In genomic region chr3:8552223-8552762, GRCh38 we compare ENCODE assay signal across 26 cellular contexts. TPM values are rescaled to one million over a fixed set of nuclear protein-coding genes. Genes with fewer than 3 reads are reported as not detected.
A peak's percentile ranks its signal among the peaks of the same experiment; 100 is the strongest.
DNase-seq lines count a peak whose midpoint lies in the region; ATAC-seq, FAIRE-seq and TF ChIP-seq lines count a peak whose summit lies in the region.
"Had no signal": no experiment of that assay in that cellular context is flagged by ENCODE, and none has a peak within 500 bp of the region (broad histone marks: within the 10 kb centered on the region; RNA-seq: fewer than 3 reads in every experiment).

No MANE protein-coding gene starts in this region.

- 1% methylated on average over 5 of the region's 5 CpGs for WGBS in K562 (ENCODE audit: insufficient coverage, low coverage, missing lambda C conversion rate)

- H3K4me1 Mint-ChIP-seq in type B pancreatic cell (ENCODE audit: unreplicated experiment), result peaks cover 19% of the 10 kb centered on the region
- H3K4me1 Mint-ChIP-seq: CD4-positive, alpha-beta memory T cell had no signal

- H3K4me1 ChIP-seq in K562 (replicated peaks in 1 of 2; ENCODE audit: control insufficient read depth in 2 of 2, insufficient read depth in 2 of 2, low read length in 2 of 2) (no peaks in the 10 kb centered on the region), gastrocnemius medialis (peaks cover 71 to 81% of the 10 kb centered on the region in 2 donors)
- H3K4me1 ChIP-seq: A549 had no signal

- no peaks in the 10 kb centered on the region for H3K9me3 Mint-ChIP-seq in type B pancreatic cell

- H3K36me3 Mint-ChIP-seq in type B pancreatic cell, result peaks cover 11% of the 10 kb centered on the region
- H3K36me3 Mint-ChIP-seq: CD4-positive, alpha-beta memory T cell had no signal

- TF ChIP-seq CTCF in K562 (IDR thresholded peaks at IDR 0.05 in 2 of 3, conservative IDR thresholded peaks at IDR 0.05 in 1 of 3; ENCODE audit: insufficient read depth in 2 of 3, low read depth in 1 of 3, low read length in 3 of 3), result no peak
- TF ChIP-seq CTCF in gastrocnemius medialis (IDR thresholded peaks at IDR 0.05 in 4 of 5, conservative IDR thresholded peaks at IDR 0.05 in 1 of 5), result no peak
- no peak for TF ChIP-seq CTCF in type B pancreatic cell (conservative IDR thresholded peaks at IDR 0.05)

- ATAC-seq in K562 (peak; percentile 53), gastrocnemius medialis (peak; percentile 21 to 31), HG03378 (IDR thresholded peaks at IDR 0.05; ENCODE audit: unreplicated experiment) (no peak), GM19395 (IDR thresholded peaks at IDR 0.05; ENCODE audit: unreplicated experiment) (no peak), GM18498 (IDR thresholded peaks at IDR 0.05; ENCODE audit: unreplicated experiment) (no peak)
- ATAC-seq: A549, GM12878, HepG2 had no signal

- BruUV-seq in K562 (replicated peaks; lab: Mats Ljungman, UMichigan), result no TSS peak

- CTCF ChIA-PET in K562 (lab: Yijun Ruan, JAX; ENCODE audit: low intra/inter-chr PET ratio), result no interaction called here

- no peak overlapping the region for H2AFZ ChIP-seq in K562 (ENCODE audit: low read depth, low read length)
- H2AFZ ChIP-seq: GM23248 had no signal

- H3K27ac Mint-ChIP-seq in type B pancreatic cell, result peak overlapping the region; percentile 0
- H3K27ac Mint-ChIP-seq: CD4-positive, alpha-beta memory T cell had no signal

- POLR2A ChIA-PET in K562 (lab: Yijun Ruan, JAX), result interaction anchor here (0.5 to 1.3 kb wide), 2 partner anchors 8 to 81 kb away, joined by 3 read pairs; no protein-coding TSS in a partner anchor

- H3K9me1 ChIP-seq in K562 (ENCODE audit: control insufficient read depth, insufficient read depth, low read length), result no peaks in the 10 kb centered on the region

- DNase-seq in K562 (ENCODE audit: extremely low read depth in 1 of 4, low spot score in 3 of 4), result no peak
- no peak for DNase-seq in gastrocnemius medialis
- no peak for DNase-seq in type B pancreatic cell (ENCODE audit: extremely low spot score, unreplicated experiment)
- DNase-seq in NCI-H446 (lab: John Stamatoyannopoulos, UW), result no peak
- DNase-seq: AML-193; C1 segment of cervical spinal cord; CD4-positive, alpha-beta memory T cell; COR-L47; DMS53; GM23248; H7; KG1; MG63; NCI-H2029; NCI-H446 treated with DMSO at 0.1 percent for 48 hours; NCI-H526; NCI-H82; RPMI8226; SHP77 had no signal

- TF ChIP-seq RAD21 in K562 (CRISPR knock-in tag; conservative IDR thresholded peaks at IDR 0.05 in 1 of 2, IDR thresholded peaks at IDR 0.05 in 1 of 2), result no peak

- H4K20me1 ChIP-seq in K562 (replicated peaks; ENCODE audit: control insufficient read depth, insufficient read depth, low read length), result no peaks in the 10 kb centered on the region

- no peaks in the 10 kb centered on the region for H3K36me3 ChIP-seq in K562 (ENCODE audit: control insufficient read depth, insufficient read depth, low read length)
- peaks cover 0 to 47% of the 10 kb centered on the region in 2 donors for H3K36me3 ChIP-seq in gastrocnemius medialis
- H3K36me3 ChIP-seq: MG63 had no signal

- H3K79me2 ChIP-seq in K562 (ENCODE audit: control insufficient read depth, insufficient read depth, low read length), result no peaks in the 10 kb centered on the region

- no peak for FAIRE-seq in K562 (lab: Jason Lieb, UNC)
- FAIRE-seq: A549, G401.6, GM12878, HepG2 had no signal

- H3K9me3 ChIP-seq in K562 (replicated peaks; ENCODE audit: control insufficient read depth, insufficient read depth, low read depth, low read length), result no peaks in the 10 kb centered on the region
- no peaks in the 10 kb centered on the region for H3K9me3 ChIP-seq in gastrocnemius medialis
- H3K9me3 ChIP-seq: A549, MG63 had no signal

- H3K4me3 Mint-ChIP-seq in type B pancreatic cell, result no peak overlapping the region
- H3K4me3 Mint-ChIP-seq: CD4-positive, alpha-beta memory T cell had no signal

- H3K4me3 ChIP-seq in K562 (no peak overlapping the region), gastrocnemius medialis (no peak overlapping the region)
- H3K4me3 ChIP-seq: A549, GM12878, GM23248, MG63 had no signal

- H3K9ac ChIP-seq in K562 (ENCODE audit: insufficient read depth in 1 of 2, low read depth in 2 of 2, low read length in 2 of 2), result no peak overlapping the region
- H3K9ac ChIP-seq: GM23248 had no signal

- TF ChIP-seq POLR2A in K562 (conservative IDR thresholded peaks at IDR 0.05), result no peak
- no peak for TF ChIP-seq POLR2A in gastrocnemius medialis (IDR thresholded peaks at IDR 0.05)

- H3K27me3 ChIP-seq in K562 (ENCODE audit: control insufficient read depth in 2 of 2, insufficient read depth in 2 of 2, low read length in 2 of 2) (peaks cover 10 to 65% of the 10 kb centered on the region in 2 experiments; a peak in 4 of 5 replicates), gastrocnemius medialis (no peaks in the 10 kb centered on the region)
- H3K27me3 ChIP-seq: MG63 had no signal

- H3K4me2 ChIP-seq in K562 (ENCODE audit: insufficient read depth, low read length), result no peak overlapping the region
- H3K4me2 ChIP-seq: A549 had no signal

- no peak for TF ChIP-seq EP300 in K562 (IDR thresholded peaks at IDR 0.05; ENCODE audit: low read length)

- H3K27ac ChIP-seq in K562 (ENCODE audit: extremely low read depth, low read depth, low read length) (no peak overlapping the region), gastrocnemius medialis (peak overlapping the region; percentile 75 to 93 (median 80))
- H3K27ac ChIP-seq: A549, GM23248 had no signal

- intact Hi-C loops in K562 (cut with micrococcal nuclease), result no loop called here
- intact Hi-C loops in gastrocnemius medialis (cut with DNase I; ENCODE audit: low total_unique reads), result no loop called here

- H3K27me3 Mint-ChIP-seq in type B pancreatic cell, result no peaks in the 10 kb centered on the region

- in situ Hi-C loops in K562 (cut with MboI) (no loop called here), gastrocnemius medialis (cut with MboI; ENCODE audit: low sequenced_read_pairs in 4 of 4) (no loop called here)

TF ChIP-seq in K562, 482 proteins besides CTCF, POLR2A, EP300 and RAD21 (continues in another document):
- TF ChIP-seq SMC3 (conservative IDR thresholded peaks at IDR 0.05; ENCODE audit: insufficient read depth, low read depth, low read length), result no peak
- no peak for TF ChIP-seq SMAD4 (CRISPR knock-in tag; conservative IDR thresholded peaks at IDR 0.05)
- no peak for TF ChIP-seq ZHX1 (conservative IDR thresholded peaks at IDR 0.05; ENCODE audit: low read length)
- no peak for TF ChIP-seq NFATC3 (IDR thresholded peaks at IDR 0.05)
- TF ChIP-seq ZNF212 (CRISPR knock-in tag; IDR thresholded peaks at IDR 0.05), result no peak
- no peak for TF ChIP-seq CCNT2 (IDR thresholded peaks at IDR 0.05; ENCODE audit: borderline replicate concordance, extremely low read depth, insufficient read length, low read depth, low read length)
- TF ChIP-seq ZFP30 (CRISPR knock-in tag; IDR thresholded peaks at IDR 0.05; ENCODE audit: borderline replicate concordance), result no peak
- TF ChIP-seq DIDO1 (tag; IDR thresholded peaks at IDR 0.05; ENCODE audit: low read depth), result peak; percentile 98
- TF ChIP-seq PREB (CRISPR knock-in tag; IDR thresholded peaks at IDR 0.05), result no peak

RNA-seq across cellular contexts. Expression of gene LMCD1, which starts 50.7 kb away (rescaled TPM):
- not detected in 2 replicates for total RNA-seq in K562 (2011; cell fraction: chromatin; rRNA removed; ENCODE audit: low replicate concordance)
- total RNA-seq in K562 (2011; cell fraction: nucleolus; rRNA removed), result not detected in 2 replicates
- total RNA-seq in K562 (2011; cell fraction: nucleoplasm; rRNA removed), result not detected in 2 replicates
- total RNA-seq in K562 (2014; rRNA removed) (not detected in 2 replicates), K562 (2014; rRNA removed; fragmentation: Illumina TruSeq; extraction: Trizol) (not detected in 2 replicates), K562 (2015; rRNA removed; fragmentation: Illumina TruSeq; extraction: Trizol) (not detected in 2 replicates), K562 (2021) (not detected in 2 replicates), gastrocnemius medialis (100 to 1,000 TPM in 3 of 4 donors, 10 to 100 TPM in 1; 96.0 to 581 (median 167) TPM), type B pancreatic cell (ENCODE audit: low replicate concordance) (12.8 and 33.1 TPM in 2 replicates)
- polyA plus RNA-seq in K562 (2011; rRNA removed) (not detected in 2 replicates), K562 (2014; fragmentation: Illumina TruSeq; extraction: Trizol) (not detected in 2 replicates), K562 (2014; fragmentation: Nextera tagmentation; extraction: Ambion mirVana) (not detected), K562 (2014; rRNA removed) (0.60 TPM in 1 of 2 replicates, not detected in the other)
- polyA plus RNA-seq in K562 (2011; cell fraction: cytosol; rRNA removed), result not detected in 2 replicates
- not detected in 2 replicates for polyA plus RNA-seq in K562 (2011; cell fraction: nucleus; rRNA removed)
- 0.01 and 0.15 TPM in 2 replicates for polyA plus RNA-seq in K562 (2012)
- not detected in 2 replicates for polyA minus RNA-seq in K562 (2011; rRNA and poly(A)+ RNA removed)
- polyA minus RNA-seq in K562 (2011; cell fraction: cytosol; rRNA and poly(A)+ RNA removed), result not detected in 2 replicates
- not detected in 2 replicates for polyA minus RNA-seq in K562 (2011; cell fraction: nucleus; rRNA and poly(A)+ RNA removed)

Comparison
In these comparisons a context has a peak if more than half of its experiments do, and no peak if none do; other contexts are left out.
1. ATAC-seq: peak in K562 (single experiment) and gastrocnemius medialis (2 of 2); none in HG03378 (single experiment), GM19395 (single experiment) and GM18498 (single experiment).
2. RNA of gene LMCD1, which starts 50.7 kb away (total RNA-seq): 96.0 to 581 TPM in gastrocnemius medialis and 12.8 to 33.1 TPM in type B pancreatic cell; not detected in K562; every median in the first group is over 10 times any median in the second.